8 cellular contexts compared by ENCODE assay signal in genomic region chr19:38095411-38096308, GRCh38.
DNase-seq lines count a peak whose midpoint lies in the region; ATAC-seq and TF ChIP-seq lines count a peak whose summit lies in the region.

No MANE protein-coding gene starts in this region.

- H3K36me3 ChIP-seq in OCI-LY7 (ENCODE audit: insufficient read depth, low read length) (peaks cover 54% of the 10 kb centered on the region), fibroblast of lung (ENCODE audit: control insufficient read depth, insufficient read depth, low read length) (no peaks in the 10 kb centered on the region)

- no TSS peak for BruUV-seq in OCI-LY7 (replicated peaks; lab: Mats Ljungman, UMichigan)

- H3K27ac ChIP-seq in OCI-LY7 (ENCODE audit: low read depth, low read length, poor library complexity, severe bottlenecking) (no peak overlapping the region), fibroblast of lung (ENCODE audit: insufficient read depth, low read length) (peak overlapping the region; percentile 39)

- POLR2A ChIA-PET in OCI-LY7 (lab: Charles Lee) = no interaction called here

- no peaks in the 10 kb centered on the region for H3K27me3 Mint-ChIP-seq in activated T-cell treated with anti-CD3 and anti-CD28 coated beads, Interleukin-2, amount 50 U/mL, for 24 hours
- no peaks in the 10 kb centered on the region for H3K27me3 Mint-ChIP-seq in nephron progenitor cell (ENCODE audit: low read depth, poor library complexity)

- peak; percentile 81 for TF ChIP-seq CTCF in OCI-LY7 (conservative IDR thresholded peaks at IDR 0.05; ENCODE audit: low read length)
- TF ChIP-seq CTCF in fibroblast of lung (conservative IDR thresholded peaks at IDR 0.05 in 1 of 2, IDR thresholded peaks at IDR 0.05 in 1 of 2; ENCODE audit: low read depth in 1 of 2, low read length in 2 of 2) = peak; percentile 67 to 86
- TF ChIP-seq CTCF in nephron progenitor cell (IDR thresholded peaks at IDR 0.05) = peak; percentile 69

- H3K9me3 ChIP-seq in OCI-LY7 (ENCODE audit: low read length) (no peaks in the 10 kb centered on the region; the same call in 1 of the 2 replicates), fibroblast of lung (ENCODE audit: control insufficient read depth, insufficient read depth, low read depth, low read length) (no peaks in the 10 kb centered on the region)

- H3K4me3 ChIP-seq in OCI-LY7 (ENCODE audit: low read depth, low read length, poor library complexity, severe bottlenecking) (no peak overlapping the region), fibroblast of lung (replicated peaks in 1 of 4; ENCODE audit: control extremely low read depth in 1 of 4, insufficient read depth in 1 of 4, low read depth in 3 of 4, low read length in 4 of 4) (no peak overlapping the region)

- H3K36me3 Mint-ChIP-seq in activated T-cell treated with anti-CD3 and anti-CD28 coated beads, Interleukin-2, amount 50 U/mL, for 24 hours (ENCODE audit: low read depth) = peaks cover 37% of the 10 kb centered on the region
- H3K36me3 Mint-ChIP-seq in nephron progenitor cell (ENCODE audit: low read depth) = peaks cover 28% of the 10 kb centered on the region

- H3K27me3 ChIP-seq in fibroblast of lung (ENCODE audit: control insufficient read depth, insufficient read depth, low read length) = no peaks in the 10 kb centered on the region

- no peaks in the 10 kb centered on the region for H3K4me1 Mint-ChIP-seq in activated T-cell treated with anti-CD3 and anti-CD28 coated beads, Interleukin-2, amount 50 U/mL, for 24 hours (ENCODE audit: low read depth)
- peaks cover 11% of the 10 kb centered on the region for H3K4me1 Mint-ChIP-seq in nephron progenitor cell

- CTCF ChIA-PET in OCI-LY7 (lab: Charles Lee; ENCODE audit: unreplicated experiment) = no interaction called here

- H3K9me2 ChIP-seq in OCI-LY7 (ENCODE audit: insufficient read depth, low read length) = no peaks in the 10 kb centered on the region

- H2AFZ ChIP-seq in OCI-LY7 (ENCODE audit: low read length) (no peak overlapping the region), fibroblast of lung (ENCODE audit: low read length) (no peak overlapping the region)

- intact Hi-C loops in OCI-LY7 (cut with micrococcal nuclease; ENCODE audit: unreplicated experiment) = loop anchor here (1.0 kb wide), 1 partner anchor 193 kb away; no protein-coding TSS in a partner anchor

- H3K79me2 ChIP-seq in OCI-LY7 (ENCODE audit: insufficient read depth, low read depth, low read length) = no peaks in the 10 kb centered on the region
- no peaks in the 10 kb centered on the region for H3K79me2 ChIP-seq in fibroblast of lung (ENCODE audit: control insufficient read depth, insufficient read depth, low read length)

- H4K20me1 ChIP-seq in OCI-LY7 (ENCODE audit: insufficient read depth, low read length) (no peaks in the 10 kb centered on the region), fibroblast of lung (ENCODE audit: control insufficient read depth, extremely low read depth, insufficient read depth, low read length) (no peaks in the 10 kb centered on the region)

- ATAC-seq in HG02981 (IDR thresholded peaks at IDR 0.05; ENCODE audit: unreplicated experiment) = no peak

- no peak overlapping the region for H3K27ac Mint-ChIP-seq in activated T-cell treated with anti-CD3 and anti-CD28 coated beads, Interleukin-2, amount 50 U/mL, for 24 hours
- H3K27ac Mint-ChIP-seq in nephron progenitor cell = no peak overlapping the region

- peaks cover 7% of the 10 kb centered on the region for H3K4me1 ChIP-seq in OCI-LY7 (ENCODE audit: insufficient read depth, low read length, poor library complexity, severe bottlenecking)
- H3K4me1 ChIP-seq in fibroblast of lung (ENCODE audit: control insufficient read depth, extremely low read depth, insufficient read depth, low read length) = peaks cover 3% of the 10 kb centered on the region

- DNase-seq in CMK (ENCODE audit: low read depth) = peak; percentile 45
- peak; percentile 73 for DNase-seq in OCI-LY7 (ENCODE audit: low spot score)
- DNase-seq in activated T-cell treated with anti-CD3 and anti-CD28 coated beads, Interleukin-2, amount 50 U/mL, for 24 hours = peak; percentile 61
- peak; percentile 54 to 72 for DNase-seq in fibroblast of lung (ENCODE audit: low read depth in 2 of 2)
- DNase-seq in nephron progenitor cell = peak; percentile 82
- DNase-seq in stromal cell of bone marrow (ENCODE audit: low read depth) = peak; percentile 38

- peaks cover 6% of the 10 kb centered on the region for H3K9me3 Mint-ChIP-seq in activated T-cell treated with anti-CD3 and anti-CD28 coated beads, Interleukin-2, amount 50 U/mL, for 24 hours
- peaks cover 8% of the 10 kb centered on the region for H3K9me3 Mint-ChIP-seq in nephron progenitor cell

- no peak overlapping the region for H3K4me3 Mint-ChIP-seq in activated T-cell treated with anti-CD3 and anti-CD28 coated beads, Interleukin-2, amount 50 U/mL, for 24 hours
- no peak overlapping the region for H3K4me3 Mint-ChIP-seq in nephron progenitor cell

- H3K4me2 ChIP-seq in OCI-LY7 (ENCODE audit: low read length) (no peak overlapping the region), fibroblast of lung (ENCODE audit: extremely low read depth, insufficient read depth, low read length) (no peak overlapping the region)

- no peak for TF ChIP-seq EP300 in Ishikawa (IDR thresholded peaks at IDR 0.05; ENCODE audit: borderline replicate concordance)

- no peak overlapping the region for H3K9ac ChIP-seq in fibroblast of lung (ENCODE audit: insufficient read depth, low read length)

- peak; percentile 64 for TF ChIP-seq RAD21 in Ishikawa (IDR thresholded peaks at IDR 0.05; ENCODE audit: low read depth)

TF ChIP-seq in Ishikawa, 13 proteins besides CTCF, POLR2A, EP300 and RAD21:
- TF ChIP-seq ZBTB7A (IDR thresholded peaks at IDR 0.05; ENCODE audit: low read depth) (no peak), EGR1 (IDR thresholded peaks at IDR 0.05) (no peak), YY1 (IDR thresholded peaks at IDR 0.05; ENCODE audit: low read depth) (no peak), TEAD4 (IDR thresholded peaks at IDR 0.05) (no peak), REST (IDR thresholded peaks at IDR 0.05; ENCODE audit: low read depth) (no peak), TCF12 (IDR thresholded peaks at IDR 0.05; ENCODE audit: low read depth) (no peak), CREB1 (IDR thresholded peaks at IDR 0.05; ENCODE audit: low read depth) (no peak), TAF1 (IDR thresholded peaks at IDR 0.05; ENCODE audit: low read depth) (no peak), CEBPB (IDR thresholded peaks at IDR 0.05) (no peak), FOXM1 (IDR thresholded peaks at IDR 0.05; ENCODE audit: borderline replicate concordance, low read depth) (no peak), USF1 (IDR thresholded peaks at IDR 0.05) (no peak), NFIC (IDR thresholded peaks at IDR 0.05) (no peak)
TF ChIP-seq in Ishikawa: peak in this region for 0.
